1 cellular context compared by ENCODE assay signal in the genomic region with DNA sequence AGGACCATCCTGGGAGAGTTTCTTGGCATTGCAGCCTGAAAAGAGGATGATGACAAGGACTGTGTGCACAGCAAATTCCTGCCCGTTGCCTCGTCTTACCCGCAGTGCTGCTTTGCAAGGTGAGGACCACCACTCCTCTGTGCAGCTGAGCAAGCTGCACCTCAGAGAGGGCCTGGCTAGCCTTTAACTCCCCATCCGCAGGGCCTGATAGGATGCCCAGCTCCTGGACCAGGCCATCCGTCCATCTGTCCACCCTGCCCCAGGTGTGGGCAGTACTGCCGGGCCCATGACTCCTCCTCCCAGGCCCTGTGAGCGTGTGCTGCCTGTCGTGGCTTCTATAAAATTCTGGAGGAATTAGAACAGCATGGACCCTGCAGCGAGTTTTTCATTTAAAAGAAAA.
TF ChIP-seq lines count a peak whose summit lies in the region.

No MANE protein-coding gene starts in this region.

TF ChIP-seq in H1, 55 proteins besides CTCF, POLR2A, EP300 and RAD21:
- TF ChIP-seq BCL11A (IDR thresholded peaks at IDR 0.05; ENCODE audit: low read depth in 2 of 2, low read length in 2 of 2) (no peak), POLR2AphosphoS5 (IDR thresholded peaks at IDR 0.05; ENCODE audit: low read depth, low read length) (no peak)
